Comparison of ENCODE assay signal across 22 cellular contexts in the genomic region with DNA sequence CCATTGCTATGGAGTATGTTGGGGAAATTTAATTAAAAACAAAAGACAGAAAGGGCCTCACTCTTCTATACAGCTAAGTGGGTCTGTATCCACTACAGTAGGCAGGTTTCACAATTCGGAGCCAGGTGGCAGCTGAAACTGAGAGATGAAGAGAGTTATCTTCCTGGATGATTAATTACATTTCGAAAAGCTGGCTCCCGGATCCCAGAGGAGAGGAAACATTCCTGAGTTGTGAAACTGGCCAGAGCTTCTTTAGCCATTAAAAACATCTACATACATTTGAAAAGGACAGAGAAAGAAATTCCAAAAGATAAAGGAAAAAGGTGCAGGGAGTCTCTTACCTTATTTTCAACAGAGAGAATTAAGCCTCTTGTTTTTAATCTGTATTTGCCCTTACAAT. TPM values are rescaled to one million over a fixed set of nuclear protein-coding genes. Genes with fewer than 3 reads are reported as not detected.
"Had no signal": no experiment of that assay in that cellular context is flagged by ENCODE, and none has a peak within 500 bp of the region (broad histone marks: within the 10 kb centered on the region; RNA-seq: fewer than 3 reads in every experiment).

No MANE protein-coding gene starts in this region.

- H3K27ac ChIP-seq: body of pancreas, hepatocyte, right atrium auricular region, skin epidermis, tibial nerve had no signal

- H3K36me3 ChIP-seq: right atrium auricular region, tibial nerve had no signal

- H3K9me3 ChIP-seq: body of pancreas, right atrium auricular region, tibial nerve had no signal

- DNase-seq: activated B cell treated with CpG ODN at 0.5 μM for 24 hours; activated CD4-positive, alpha-beta T cell treated with anti-CD3 and anti-CD28 coated beads for 48 hours; activated CD8-positive, alpha-beta memory T cell treated with anti-CD3 and anti-CD28 coated beads, Interleukin-2, amount 50 U/mL, for 48 hours; activated CD8-positive, alpha-beta T cell treated with anti-CD3 and anti-CD28 coated beads, Interleukin-2, amount 10 ng/mL, durations not matched to agents 7 days and 5 days; activated gamma-delta T cell; activated T-cell treated with anti-CD3 and anti-CD28 coated beads, Interleukin-2, amount 50 U/mL, for 72 hours; amniotic stem cell; body of pancreas; effector CD8-positive, alpha-beta T cell; stimulated activated CD4-positive, alpha-beta T cell treated with anti-CD3 and anti-CD28 coated beads, Interleukin-4, amount 100 ng/mL, for 24 hours; stimulated activated naive CD4-positive, alpha-beta T cell treated with Interleukin-2 at 50 U/mL for 16 hours; substantia nigra; T-helper 2 cell had no signal

- H3K4me2 ChIP-seq: hepatocyte had no signal

- H3K4me1 ChIP-seq: body of pancreas, right atrium auricular region, tibial nerve had no signal

- H2AFZ ChIP-seq: hepatocyte had no signal

- H3K4me3 ChIP-seq: body of pancreas, hepatocyte, right atrium auricular region, skin epidermis, tibial nerve had no signal

- H3K27me3 ChIP-seq: body of pancreas had no signal

- H3K79me2 ChIP-seq: hepatocyte had no signal

RNA-seq across cellular contexts. Expression of gene L1CAM, which starts 40.1 kb away (rescaled TPM):
- total RNA-seq: endothelial cell of umbilical vein had no signal

RNA-seq across cellular contexts. Expression of gene AVPR2, which starts 58.6 kb away (rescaled TPM):
- total RNA-seq: activated B cell treated with CpG ODN at 0.5 μM for 24 hours; activated CD8-positive, alpha-beta T cell treated with anti-CD3 and anti-CD28 coated beads, Interleukin-2, amount 10 ng/mL, durations not matched to agents 7 days and 5 days; activated naive CD4-positive, alpha-beta T cell treated with anti-CD3 and anti-CD28 coated beads, Interleukin-2, amount 50 U/mL, for 72 hours; activated T-cell treated with anti-CD3 and anti-CD28 coated beads, Interleukin-2, amount 50 U/mL, for 72 hours; endothelial cell of umbilical vein; fibroblast of lung; glomerular endothelial cell; hepatocyte; natural killer cell treated with Interleukin-12 subunit alpha and Interleukin-12 subunit beta and Interleukin-15 and Interleukin-18, amount 100 ng/mL, for 72 hours had no signal
